Comparison of ENCODE assay signal across 9 cellular contexts in the genomic region with DNA sequence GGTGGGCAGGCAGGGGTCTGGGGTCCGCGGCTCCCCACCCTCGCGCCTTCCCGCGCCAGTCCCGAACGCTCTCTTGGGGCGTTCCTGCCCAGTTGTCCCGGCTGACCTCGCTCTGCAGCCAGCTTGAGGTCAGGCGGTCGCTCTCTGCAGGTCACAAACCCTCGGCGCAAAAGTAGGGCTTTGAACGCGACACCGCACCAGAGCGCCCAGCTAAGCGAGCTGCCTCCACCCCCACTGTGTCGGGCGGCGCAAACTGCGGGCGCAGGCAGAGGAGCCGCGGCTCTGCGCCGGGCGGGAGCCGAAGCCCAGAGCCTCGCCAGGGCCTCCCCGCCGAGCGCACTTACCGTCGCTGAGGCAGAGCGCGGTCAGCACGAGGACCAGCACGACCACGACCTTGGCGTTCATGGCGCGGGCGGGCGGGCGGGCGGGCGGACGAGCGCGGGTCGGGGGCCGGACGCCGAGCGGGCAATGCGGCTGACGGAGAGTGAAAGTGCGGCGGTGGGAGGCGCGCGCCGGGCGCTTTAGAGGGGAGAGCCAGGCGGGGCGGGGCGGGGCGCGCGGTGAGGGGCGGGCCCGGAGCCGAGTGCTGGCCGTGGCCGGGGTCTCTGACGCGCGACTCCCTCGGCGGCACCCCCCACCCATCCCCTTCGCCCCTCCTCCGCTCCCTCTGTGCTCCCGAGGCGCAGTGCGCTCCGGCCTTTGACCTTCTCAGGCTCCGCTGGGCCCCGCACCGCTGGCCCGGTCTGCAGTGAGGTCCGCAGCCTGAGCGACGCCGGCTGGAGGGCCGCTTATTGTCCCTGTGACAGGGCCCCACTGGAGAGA. TPM values are rescaled to one million over a fixed set of nuclear protein-coding genes. Genes with fewer than 3 reads are reported as not detected.
DNase-seq lines count a peak whose midpoint lies in the region; ATAC-seq and TF ChIP-seq lines count a peak whose summit lies in the region.
"Had no signal": no experiment of that assay in that cellular context is flagged by ENCODE, and none has a peak within 500 bp of the region (broad histone marks: within the 10 kb centered on the region; RNA-seq: fewer than 3 reads in every experiment).

Gene CXCL12, minus strand, starts transcription at position 497 of the 822 bp plus-strand sequence. Its CDS starts 92 bp downstream, at position 405.

- H3K36me3 Mint-ChIP-seq in type B pancreatic cell: peaks cover 10% of the 10 kb centered on the region

- H3K27ac Mint-ChIP-seq in type B pancreatic cell: no peak within 1 kb of the TSS

- peak; percentile 30 for DNase-seq in activated effector memory CD4-positive, alpha-beta T cell treated with anti-CD3 and anti-CD28 coated beads, Interleukin-2, amount 50 U/mL, for 16 hours
- DNase-seq in activated effector memory CD4-positive, alpha-beta T cell treated with Interleukin-2 at 50 U/mL for 16 hours: no peak
- DNase-seq in coronary artery (ENCODE audit: low spot score): no peak
- peak; percentile 20 to 51 for DNase-seq in lung microvascular endothelial cell (ENCODE audit: low read depth in 2 of 2)
- peak; percentile 76 for DNase-seq in type B pancreatic cell (ENCODE audit: extremely low spot score, unreplicated experiment)
- no peak for DNase-seq in SJCRH30
- DNase-seq in T-helper 9 cell: no peak

- no peak for TF ChIP-seq CTCF in coronary artery (IDR thresholded peaks at IDR 0.05)
- TF ChIP-seq CTCF in type B pancreatic cell (conservative IDR thresholded peaks at IDR 0.05): no peak

- no peak for ATAC-seq in HG02759 (IDR thresholded peaks at IDR 0.05; ENCODE audit: unreplicated experiment)

- H3K4me3 ChIP-seq in coronary artery (peak within 1 kb of the TSS; percentile 90), SJCRH30 (no peak within 1 kb of the TSS)

- H3K36me3 ChIP-seq in SJCRH30: no peaks in the 10 kb centered on the region

- H3K4me1 Mint-ChIP-seq in type B pancreatic cell (ENCODE audit: unreplicated experiment): peaks cover 23% of the 10 kb centered on the region

- peak within 1 kb of the TSS; percentile 91 for H3K4me3 Mint-ChIP-seq in type B pancreatic cell

- no peaks in the 10 kb centered on the region for H3K9me3 Mint-ChIP-seq in type B pancreatic cell

- H3K9me3 ChIP-seq in SJCRH30 (replicated peaks): no peaks in the 10 kb centered on the region

- no peaks in the 10 kb centered on the region for H3K4me1 ChIP-seq in SJCRH30

- peaks cover 51% of the 10 kb centered on the region for H3K27me3 Mint-ChIP-seq in type B pancreatic cell

- H3K27ac ChIP-seq in coronary artery (peak within 1 kb of the TSS; percentile 15 to 70), SJCRH30 (no peak within 1 kb of the TSS)

- H3K27me3 ChIP-seq in SJCRH30: no peaks in the 10 kb centered on the region

RNA-seq across cellular contexts. Expression of gene CXCL12, which starts in this region (rescaled TPM):
- total RNA-seq in lung microvascular endothelial cell: 1.3 and 7.1 TPM in 2 replicates
- total RNA-seq in type B pancreatic cell (ENCODE audit: low replicate concordance): 25.7 and 137 TPM in 2 replicates
- total RNA-seq in SJCRH30 (2014; rRNA removed; shearing (Covaris generic)): not detected in 2 replicates
- total RNA-seq: activated CD8-positive, alpha-beta memory T cell treated with anti-CD3 and anti-CD28 coated beads for 36 hours had no signal

Comparison
In these comparisons a context has a peak if more than half of its experiments do, and no peak if none do; other contexts are left out.
1. DNase-seq: peak in activated effector memory CD4-positive, alpha-beta T cell treated with anti-CD3 and anti-CD28 coated beads, Interleukin-2, amount 50 U/mL, for 16 hours (single experiment), lung microvascular endothelial cell (2 of 2) and type B pancreatic cell (single experiment); none in activated effector memory CD4-positive, alpha-beta T cell treated with Interleukin-2 at 50 U/mL for 16 hours (single experiment), coronary artery (single experiment), SJCRH30 (0 of 2) and T-helper 9 cell (single experiment).